ENCODE assay signal across 32 cellular contexts in genomic region chr3:8474991-8475390, GRCh38.
"Had no signal": no experiment of that assay in that cellular context is flagged by ENCODE, and none has a peak within 500 bp of the region (broad histone marks: within the 10 kb centered on the region; RNA-seq: fewer than 3 reads in every experiment).

No MANE protein-coding gene starts in this region.

- H3K9me3 ChIP-seq: adrenal gland, ascending aorta, body of pancreas, breast epithelium had no signal

- FAIRE-seq: astrocyte, bronchial epithelial cell had no signal

- ATAC-seq: activated naive CD4-positive, alpha-beta T cell treated with anti-CD3 and anti-CD28 coated beads, Interleukin-2, amount 50 U/mL, for 72 hours; activated naive CD8-positive, alpha-beta T cell treated with anti-CD3 and anti-CD28 coated beads, Interleukin-2, amount 50 U/mL, for 24 hours; activated T-cell treated with anti-CD3 and anti-CD28 coated beads, Interleukin-2, amount 50 U/mL, for 4 hours; activated T-cell treated with anti-CD3 and anti-CD28 coated beads, Interleukin-2, amount 50 U/mL, for 72 hours; activated T-helper 17 cell treated with anti-CD3 and anti-CD28 coated beads, Interleukin-2, amount 50 U/mL, for 72 hours; body of pancreas had no signal

- H3K27me3 ChIP-seq: adrenal gland, ascending aorta, body of pancreas, brain microvascular endothelial cell, breast epithelium, cardiac muscle cell had no signal

- H3K4me1 ChIP-seq: body of pancreas, breast epithelium had no signal

- DNase-seq: activated effector memory CD4-positive, alpha-beta T cell treated with anti-CD3 and anti-CD28 coated beads, Interleukin-2, amount 50 U/mL, for 16 hours; activated effector memory CD4-positive, alpha-beta T cell treated with Interleukin-2 at 50 U/mL for 16 hours; activated gamma-delta T cell; activated gamma-delta T cell treated with Interleukin-2 at 50 U/mL for 16 hours; activated naive CD4-positive, alpha-beta T cell; activated naive CD4-positive, alpha-beta T cell treated with anti-CD3 and anti-CD28 coated beads for 36 hours; activated naive CD4-positive, alpha-beta T cell treated with anti-CD3 and anti-CD28 coated beads, Interleukin-2, amount 10 ng/mL, durations not matched to agents 7 days and 5 days; activated naive CD4-positive, alpha-beta T cell treated with anti-CD3 and anti-CD28 coated beads, Interleukin-2, amount 50 U/mL, for 16 hours; activated naive CD4-positive, alpha-beta T cell treated with Interleukin-2 at 50 U/mL for 16 hours; activated naive CD8-positive, alpha-beta T cell treated with anti-CD3 and anti-CD28 coated beads for 36 hours; activated naive CD8-positive, alpha-beta T cell treated with anti-CD3 and anti-CD28 coated beads, Interleukin-2, amount 10 ng/mL, durations not matched to agents 7 days and 5 days; activated naive CD8-positive, alpha-beta T cell treated with anti-CD3 and anti-CD28 coated beads, Interleukin-2, amount 50 U/mL, for 24 hours; activated T-cell treated with anti-CD3 and anti-CD28 coated beads, Interleukin-2, amount 50 U/mL, for 4 hours; activated T-cell treated with anti-CD3 and anti-CD28 coated beads, Interleukin-2, amount 50 U/mL, for 48 hours; activated T-cell treated with anti-CD3 and anti-CD28 coated beads, Interleukin-2, amount 50 U/mL, for 72 hours; adrenal gland; amniotic stem cell; amygdala; anterior cingulate cortex; aorta; body of pancreas; brain microvascular endothelial cell; caudate nucleus; central memory CD4-positive, alpha-beta T cell; cerebellar nuclear complex had no signal

- H3K4me3 ChIP-seq: adrenal gland, ascending aorta, body of pancreas, breast epithelium, cardiac muscle cell had no signal

- H3K36me3 ChIP-seq: adrenal gland, ascending aorta, brain microvascular endothelial cell, breast epithelium, cardiac muscle cell had no signal

- H3K27ac ChIP-seq: adrenal gland, ascending aorta, body of pancreas, brain microvascular endothelial cell, breast epithelium, cardiac muscle cell had no signal
